ENCODE assay signal across 1 cellular context in genomic region chr10:79044846-79045245, GRCh38.
TF ChIP-seq lines count a peak whose summit lies in the region.

No MANE protein-coding gene starts in this region.

TF ChIP-seq in HepG2, 621 proteins besides CTCF, POLR2A, EP300 and RAD21 (continued from another document):
- TF ChIP-seq LRRFIP1 (CRISPR knock-in tag; conservative IDR thresholded peaks at IDR 0.05) = no peak
